ENCODE assay signal across 27 cellular contexts in genomic region chr11:133271206-133271605, GRCh38.
"Had no signal": no experiment of that assay in that cellular context is flagged by ENCODE, and none has a peak within 500 bp of the region (broad histone marks: within the 10 kb centered on the region; RNA-seq: fewer than 3 reads in every experiment).

No MANE protein-coding gene starts in this region.

- ATAC-seq: mucosa of descending colon; naive thymus-derived CD4-positive, alpha-beta T cell; natural killer cell treated with Interleukin-12 subunit alpha and Interleukin-12 subunit beta and Interleukin-15 and Interleukin-18, amount 100 ng/mL, for 72 hours; pancreas; right lobe of liver; stimulated activated memory B cell treated with anti-CD40 and anti-IgM and Interleukin-4, amounts not matched to agents 10 μg/mL and 1 μg/mL and 100 μg/mL, for 72 hours; stimulated activated naive CD8-positive, alpha-beta T cell treated with anti-CD3 and anti-CD28 coated beads, Interleukin-15, Interleukin-2, amounts not matched to agents 100 U/mL and 50 U/mL, for 24 hours had no signal

- H3K36me3 ChIP-seq: left ventricle myocardium inferior, pancreas, right atrium auricular region, right lobe of liver, stomach, thyroid gland, transverse colon, upper lobe of left lung, vagina had no signal

- H3K36me3 Mint-ChIP-seq: memory B cell; natural killer cell treated with Interleukin-12 subunit alpha and Interleukin-12 subunit beta and Interleukin-15 and Interleukin-18, amount 100 ng/mL, for 72 hours; stimulated activated memory B cell treated with anti-CD40 and anti-IgM and Interleukin-4, amounts not matched to agents 10 μg/mL and 1 μg/mL and 100 μg/mL, for 72 hours had no signal

- H3K27ac ChIP-seq: hepatocyte, left ventricle myocardium inferior, pancreas, right atrium auricular region, right lobe of liver, stomach, testis, thyroid gland, transverse colon, upper lobe of left lung, vagina had no signal

- H3K4me1 ChIP-seq: left ventricle myocardium inferior, pancreas, right atrium auricular region, right lobe of liver, stomach, testis, thyroid gland, transverse colon, upper lobe of left lung, vagina had no signal

- H3K27ac Mint-ChIP-seq: memory B cell; naive thymus-derived CD4-positive, alpha-beta T cell; natural killer cell treated with Interleukin-12 subunit alpha and Interleukin-12 subunit beta and Interleukin-15 and Interleukin-18, amount 100 ng/mL, for 72 hours; progenitor cell of endocrine pancreas; stimulated activated memory B cell treated with anti-CD40 and anti-IgM and Interleukin-4, amounts not matched to agents 10 μg/mL and 1 μg/mL and 100 μg/mL, for 72 hours had no signal

- H3K4me3 Mint-ChIP-seq: memory B cell; naive thymus-derived CD4-positive, alpha-beta T cell; natural killer cell treated with Interleukin-12 subunit alpha and Interleukin-12 subunit beta and Interleukin-15 and Interleukin-18, amount 100 ng/mL, for 72 hours; stimulated activated memory B cell treated with anti-CD40 and anti-IgM and Interleukin-4, amounts not matched to agents 10 μg/mL and 1 μg/mL and 100 μg/mL, for 72 hours had no signal

- H3K4me2 ChIP-seq: hepatocyte, smooth muscle cell had no signal

- DNase-seq: islet precursor cell; left ventricle myocardium inferior; midbrain; mucosa of descending colon; naive thymus-derived CD4-positive, alpha-beta T cell; nucleus accumbens; pancreas; right lobe of liver; stimulated activated CD4-positive, alpha-beta T cell treated with anti-CD3 and anti-CD28 coated beads, Interleukin-1b, Interleukin-23, amount 100 ng/mL, for 48 hours; stimulated activated CD4-positive, alpha-beta T cell treated with anti-CD3 and anti-CD28 coated beads, Interleukin-2, amount 100 ng/mL, for 48 hours; stimulated activated CD4-positive, alpha-beta T cell treated with anti-CD3 and anti-CD28 coated beads, Interleukin-4, amount 100 ng/mL, for 4 hours; stimulated activated CD8-positive, alpha-beta memory T cell treated with anti-CD3 and anti-CD28 coated beads, Interleukin-4, amount 100 ng/mL, for 48 hours; stimulated activated naive CD8-positive, alpha-beta T cell treated with anti-CD3 and anti-CD28 coated beads, Interleukin-15, Interleukin-2, amounts not matched to agents 100 U/mL and 50 U/mL, for 24 hours; stomach; testis; thyroid gland; transverse colon; upper lobe of left lung had no signal

- H3K27me3 Mint-ChIP-seq: memory B cell; natural killer cell treated with Interleukin-12 subunit alpha and Interleukin-12 subunit beta and Interleukin-15 and Interleukin-18, amount 100 ng/mL, for 72 hours; stimulated activated memory B cell treated with anti-CD40 and anti-IgM and Interleukin-4, amounts not matched to agents 10 μg/mL and 1 μg/mL and 100 μg/mL, for 72 hours had no signal

- H3K4me1 Mint-ChIP-seq: memory B cell; stimulated activated memory B cell treated with anti-CD40 and anti-IgM and Interleukin-4, amounts not matched to agents 10 μg/mL and 1 μg/mL and 100 μg/mL, for 72 hours had no signal

- H3K9me3 Mint-ChIP-seq: memory B cell had no signal

- H3K4me3 ChIP-seq: hepatocyte, left ventricle myocardium inferior, lung, mucosa of descending colon, pancreas, right atrium auricular region, right lobe of liver, smooth muscle cell, stomach, testis, thyroid gland, transverse colon, upper lobe of left lung, vagina had no signal

- H2AFZ ChIP-seq: hepatocyte had no signal

- H3K27me3 ChIP-seq: hepatocyte, pancreas, right atrium auricular region, right lobe of liver, stomach, testis, thyroid gland, transverse colon, upper lobe of left lung, vagina had no signal

- H3K9me3 ChIP-seq: left ventricle myocardium inferior, mucosa of descending colon, pancreas, right atrium auricular region, right lobe of liver, stomach, testis, thyroid gland, transverse colon, upper lobe of left lung, vagina had no signal
